Comparison of ENCODE assay signal across 23 cellular contexts in the genomic region with DNA sequence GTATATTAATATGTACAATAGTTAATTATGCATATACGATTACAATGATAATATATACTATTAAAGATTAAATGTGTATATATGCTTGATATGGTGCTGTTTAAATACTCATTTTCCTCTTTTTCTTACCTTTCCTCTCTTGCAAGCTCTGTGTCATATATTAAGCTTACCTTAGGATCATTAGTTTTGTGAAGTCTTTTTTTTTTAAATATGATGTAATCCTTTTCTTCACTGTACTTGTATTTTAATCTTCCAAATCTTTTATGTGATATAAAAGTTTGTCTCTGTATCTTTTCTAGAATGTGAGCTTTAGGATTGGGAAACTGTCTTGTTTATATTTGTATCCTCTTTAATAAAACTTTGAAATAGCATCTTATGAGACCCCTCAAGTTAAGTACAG.
DNase-seq lines count a peak whose midpoint lies in the region; ATAC-seq, FAIRE-seq and TF ChIP-seq lines count a peak whose summit lies in the region.
"Had no signal": no experiment of that assay in that cellular context is flagged by ENCODE, and none has a peak within 500 bp of the region (broad histone marks: within the 10 kb centered on the region; RNA-seq: fewer than 3 reads in every experiment).

No MANE protein-coding gene starts in this region.

- FAIRE-seq in colon (lab: Jason Lieb, UNC), result peak; percentile 5
- FAIRE-seq: A204.1, D721Med, GM12891, GM18507 had no signal

- DNase-seq in CD8-positive, alpha-beta T cell, result no peak
- no peak for DNase-seq in GM03348 (ENCODE audit: low spot score)
- DNase-seq in SHP77 treated with DMSO at 0.1 percent for 48 hours (lab: John Stamatoyannopoulos, UW), result no peak
- DNase-seq in DMS79 (lab: John Stamatoyannopoulos, UW), result no peak
- DNase-seq: CD4-positive, CD25-positive, alpha-beta regulatory T cell; CD8-positive, alpha-beta memory T cell; DMS 273 treated with DMSO at 0.1 percent for 48 hours; DMS53; DND-41; GDM1; H9; HFFc6 had no signal

- TF ChIP-seq CTCF in CD8-positive, alpha-beta T cell (IDR thresholded peaks at IDR 0.05), result no peak
- TF ChIP-seq CTCF in HEK293 (tag by site-specific recombination; IDR thresholded peaks at IDR 0.05), result no peak

- H3K36me3 ChIP-seq in CD8-positive, alpha-beta T cell (ENCODE audit: insufficient read depth, low read length), result no peaks in the 10 kb centered on the region
- no peaks in the 10 kb centered on the region for H3K36me3 ChIP-seq in HEK293 (ENCODE audit: control insufficient read depth in 2 of 2, insufficient read depth in 1 of 2, low read length in 2 of 2)
- H3K36me3 ChIP-seq: BLaER1 had no signal

- H3K27ac Mint-ChIP-seq in CD8-positive, alpha-beta T cell, result peak overlapping the region; percentile 4
- H3K27ac Mint-ChIP-seq: B cell, GM23338, H9, HFFc6 had no signal

- no peak overlapping the region for H3K27ac ChIP-seq in CD8-positive, alpha-beta T cell (ENCODE audit: low read depth, low read length)
- H3K27ac ChIP-seq in HEK293 (ENCODE audit: extremely low read depth, low read depth, low read length), result no peak overlapping the region
- H3K27ac ChIP-seq: BLaER1, C4-2B had no signal

- H3K27me3 ChIP-seq in CD8-positive, alpha-beta T cell (ENCODE audit: insufficient read depth, low read length), result no peaks in the 10 kb centered on the region
- H3K27me3 ChIP-seq: BLaER1 had no signal

- no peaks in the 10 kb centered on the region for H3K27me3 Mint-ChIP-seq in CD8-positive, alpha-beta T cell (ENCODE audit: low read depth)
- H3K27me3 Mint-ChIP-seq: B cell; CD4-positive, CD25-positive, alpha-beta regulatory T cell; CD8-positive, alpha-beta memory T cell had no signal

- peaks cover 56% of the 10 kb centered on the region for H3K36me3 Mint-ChIP-seq in CD8-positive, alpha-beta T cell

- peaks cover 18% of the 10 kb centered on the region for H3K4me1 Mint-ChIP-seq in CD8-positive, alpha-beta T cell (ENCODE audit: low read depth)
- H3K4me1 Mint-ChIP-seq: B cell, GM23338 had no signal

- no peak overlapping the region for H3K4me3 Mint-ChIP-seq in CD8-positive, alpha-beta T cell
- H3K4me3 Mint-ChIP-seq: B cell; CD4-positive, CD25-positive, alpha-beta regulatory T cell; CD8-positive, alpha-beta memory T cell; GM23338; H9; HFFc6 had no signal

- no peak overlapping the region for H3K4me3 ChIP-seq in CD8-positive, alpha-beta T cell (ENCODE audit: low read depth, low read length)
- no peak overlapping the region for H3K4me3 ChIP-seq in HEK293 (ENCODE audit: low read depth, low read length)
- H3K4me3 ChIP-seq: BLaER1, GM23338 had no signal

- no peak for ATAC-seq in CD8-positive, alpha-beta T cell
- ATAC-seq: GM23338, HCT116 had no signal

- CTCF ChIA-PET in CD8-positive, alpha-beta T cell (lab: Charles Lee), result interaction anchor here (0.6 to 1.3 kb wide), 3 partner anchors 10 to 146 kb away, joined by 3 to 6 read pairs (median 3); no protein-coding TSS in a partner anchor
- CTCF ChIA-PET in HEK293 (lab: Yijun Ruan, JAX), result interaction anchor here (0.5 kb wide), 1 partner anchor 170 kb away, joined by 3 read pairs; no protein-coding TSS in a partner anchor

- H3K9me3 Mint-ChIP-seq in CD8-positive, alpha-beta T cell, result peaks cover 14% of the 10 kb centered on the region
- H3K9me3 Mint-ChIP-seq: HFFc6 had no signal

- no peaks in the 10 kb centered on the region for H3K4me1 ChIP-seq in CD8-positive, alpha-beta T cell (ENCODE audit: insufficient read depth, low read length)
- no peaks in the 10 kb centered on the region for H3K4me1 ChIP-seq in HEK293 (ENCODE audit: control insufficient read depth, insufficient read depth, low read length)
- H3K4me1 ChIP-seq: BLaER1 had no signal

- H3K9me3 ChIP-seq in CD8-positive, alpha-beta T cell (ENCODE audit: low read length), result no peaks in the 10 kb centered on the region
- H3K9me3 ChIP-seq in HEK293 (ENCODE audit: control insufficient read depth, insufficient read depth, low read depth, low read length), result no peaks in the 10 kb centered on the region
- H3K9me3 ChIP-seq: BLaER1 had no signal

- intact Hi-C loops in CD8-positive, alpha-beta T cell (cut with DNase I, micrococcal nuclease), result no loop called here

- POLR2A ChIA-PET in CD8-positive, alpha-beta T cell (lab: Charles Lee), result interaction anchor here (0.7 kb wide), 1 partner anchor 1497 kb away, joined by 4 read pairs; no protein-coding TSS in a partner anchor
- POLR2A ChIA-PET in HEK293 (lab: Yijun Ruan, JAX), result no interaction called here

TF ChIP-seq in HEK293, 187 proteins besides CTCF, POLR2A, EP300 and RAD21:
- TF ChIP-seq, protein P1, sequence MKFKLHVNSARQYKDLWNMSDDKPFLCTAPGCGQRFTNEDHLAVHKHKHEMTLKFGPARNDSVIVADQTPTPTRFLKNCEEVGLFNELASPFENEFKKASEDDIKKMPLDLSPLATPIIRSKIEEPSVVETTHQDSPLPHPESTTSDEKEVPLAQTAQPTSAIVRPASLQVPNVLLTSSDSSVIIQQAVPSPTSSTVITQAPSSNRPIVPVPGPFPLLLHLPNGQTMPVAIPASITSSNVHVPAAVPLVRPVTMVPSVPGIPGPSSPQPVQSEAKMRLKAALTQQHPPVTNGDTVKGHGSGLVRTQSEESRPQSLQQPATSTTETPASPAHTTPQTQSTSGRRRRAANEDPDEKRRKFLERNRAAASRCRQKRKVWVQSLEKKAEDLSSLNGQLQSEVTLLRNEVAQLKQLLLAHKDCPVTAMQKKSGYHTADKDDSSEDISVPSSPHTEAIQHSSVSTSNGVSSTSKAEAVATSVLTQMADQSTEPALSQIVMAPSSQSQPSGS (tag by site-specific recombination; IDR thresholded peaks at IDR 0.05; ENCODE audit: low read depth), result peak; percentile 80
- no peak for TF ChIP-seq ZNF747 (tag by site-specific recombination; IDR thresholded peaks at IDR 0.05)
